ENCODE assay signal across 16 cellular contexts in genomic region chr5:159123700-159124099, GRCh38.
"Had no signal": no experiment of that assay in that cellular context is flagged by ENCODE, and none has a peak within 500 bp of the region (broad histone marks: within the 10 kb centered on the region; RNA-seq: fewer than 3 reads in every experiment).

No MANE protein-coding gene starts in this region.

- ATAC-seq: esophagus mucosa; sciatic nerve; stimulated activated memory B cell treated with anti-CD40 and anti-IgM and Interleukin-4, amounts not matched to agents 10 μg/mL and 1 μg/mL and 100 μg/mL, for 72 hours had no signal

- H3K36me3 Mint-ChIP-seq: brain; neural progenitor cell; stimulated activated memory B cell treated with anti-CD40 and anti-IgM and Interleukin-4, amounts not matched to agents 10 μg/mL and 1 μg/mL and 100 μg/mL, for 72 hours had no signal

- DNase-seq: activated B cell treated with CpG ODN at 0.5 μM for 24 hours; activated CD4-positive, alpha-beta T cell treated with anti-CD3 and anti-CD28 coated beads, Interleukin-2, amount 50 U/mL, for 48 hours; activated effector memory CD4-positive, alpha-beta T cell treated with anti-CD3 and anti-CD28 coated beads, Interleukin-2, amount 50 U/mL, for 16 hours; hippocampal formation; left ventricle myocardium inferior; naive B cell; stimulated activated CD4-positive, alpha-beta T cell treated with anti-CD3 and anti-CD28 coated beads, Interleukin-2, amount 100 ng/mL, for 24 hours; tibial artery had no signal

- H3K27me3 Mint-ChIP-seq: activated B cell treated with CpG ODN at 0.5 μM for 24 hours; activated naive CD8-positive, alpha-beta T cell; naive B cell had no signal

- H3K4me1 Mint-ChIP-seq: brain, neural progenitor cell had no signal

- H3K4me3 Mint-ChIP-seq: activated B cell treated with CpG ODN at 0.5 μM for 24 hours; activated naive CD8-positive, alpha-beta T cell; brain; central memory CD8-positive, alpha-beta T cell; naive B cell; neural progenitor cell; stimulated activated memory B cell treated with anti-CD40 and anti-IgM and Interleukin-4, amounts not matched to agents 10 μg/mL and 1 μg/mL and 100 μg/mL, for 72 hours; T-helper 2 cell treated with Interferon-gamma antibody and Interleukin-4, amounts not matched to agents 5 μg/mL and 100 μg/mL, for 36 hours had no signal

- H3K27ac Mint-ChIP-seq: activated B cell treated with CpG ODN at 0.5 μM for 24 hours; activated naive CD8-positive, alpha-beta T cell; brain; neural progenitor cell; stimulated activated memory B cell treated with anti-CD40 and anti-IgM and Interleukin-4, amounts not matched to agents 10 μg/mL and 1 μg/mL and 100 μg/mL, for 72 hours; T-helper 2 cell treated with Interferon-gamma antibody and Interleukin-4, amounts not matched to agents 5 μg/mL and 100 μg/mL, for 36 hours had no signal
